In the genomic region with DNA sequence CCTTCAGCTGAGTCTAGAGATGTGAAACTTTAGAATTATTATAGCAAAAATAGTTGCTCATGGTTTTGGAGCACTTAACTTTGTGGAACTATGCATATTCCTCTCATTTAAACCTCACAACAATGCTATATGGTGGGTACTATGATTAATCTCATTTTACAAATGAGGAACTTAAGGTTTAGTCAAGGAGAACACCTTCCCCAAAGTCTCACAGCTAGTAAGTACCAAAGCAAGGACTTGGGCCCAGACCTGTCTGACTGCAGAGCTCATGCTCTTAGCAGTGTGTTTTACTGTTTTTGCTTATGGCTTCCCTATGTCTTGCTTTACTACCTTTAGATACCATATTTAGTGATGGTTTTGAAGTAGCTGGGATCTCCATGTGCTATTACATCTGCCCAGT, we compare ENCODE assay signal across 1 cellular context.
TF ChIP-seq lines count a peak whose summit lies in the region.

No MANE protein-coding gene starts in this region.

TF ChIP-seq in GM12878, 131 proteins besides CTCF, POLR2A, EP300 and RAD21:
- TF ChIP-seq, protein P1, sequence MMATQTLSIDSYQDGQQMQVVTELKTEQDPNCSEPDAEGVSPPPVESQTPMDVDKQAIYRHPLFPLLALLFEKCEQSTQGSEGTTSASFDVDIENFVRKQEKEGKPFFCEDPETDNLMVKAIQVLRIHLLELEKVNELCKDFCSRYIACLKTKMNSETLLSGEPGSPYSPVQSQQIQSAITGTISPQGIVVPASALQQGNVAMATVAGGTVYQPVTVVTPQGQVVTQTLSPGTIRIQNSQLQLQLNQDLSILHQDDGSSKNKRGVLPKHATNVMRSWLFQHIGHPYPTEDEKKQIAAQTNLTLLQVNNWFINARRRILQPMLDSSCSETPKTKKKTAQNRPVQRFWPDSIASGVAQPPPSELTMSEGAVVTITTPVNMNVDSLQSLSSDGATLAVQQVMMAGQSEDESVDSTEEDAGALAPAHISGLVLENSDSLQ (IDR thresholded peaks at IDR 0.05): no peak
- TF ChIP-seq SP1 (IDR thresholded peaks at IDR 0.05; ENCODE audit: low read depth, low read length): no peak
- TF ChIP-seq SUPT20H (IDR thresholded peaks at IDR 0.05; ENCODE audit: borderline replicate concordance, control insufficient read depth, low read depth, low read length): no peak
- no peak for TF ChIP-seq ZNF217 (IDR thresholded peaks at IDR 0.05)
- TF ChIP-seq SMC3 (IDR thresholded peaks at IDR 0.05; ENCODE audit: borderline replicate concordance, low read length): no peak
- no peak for TF ChIP-seq YY1 (IDR thresholded peaks at IDR 0.05; ENCODE audit: low read depth, low read length)
- TF ChIP-seq, protein P2, sequence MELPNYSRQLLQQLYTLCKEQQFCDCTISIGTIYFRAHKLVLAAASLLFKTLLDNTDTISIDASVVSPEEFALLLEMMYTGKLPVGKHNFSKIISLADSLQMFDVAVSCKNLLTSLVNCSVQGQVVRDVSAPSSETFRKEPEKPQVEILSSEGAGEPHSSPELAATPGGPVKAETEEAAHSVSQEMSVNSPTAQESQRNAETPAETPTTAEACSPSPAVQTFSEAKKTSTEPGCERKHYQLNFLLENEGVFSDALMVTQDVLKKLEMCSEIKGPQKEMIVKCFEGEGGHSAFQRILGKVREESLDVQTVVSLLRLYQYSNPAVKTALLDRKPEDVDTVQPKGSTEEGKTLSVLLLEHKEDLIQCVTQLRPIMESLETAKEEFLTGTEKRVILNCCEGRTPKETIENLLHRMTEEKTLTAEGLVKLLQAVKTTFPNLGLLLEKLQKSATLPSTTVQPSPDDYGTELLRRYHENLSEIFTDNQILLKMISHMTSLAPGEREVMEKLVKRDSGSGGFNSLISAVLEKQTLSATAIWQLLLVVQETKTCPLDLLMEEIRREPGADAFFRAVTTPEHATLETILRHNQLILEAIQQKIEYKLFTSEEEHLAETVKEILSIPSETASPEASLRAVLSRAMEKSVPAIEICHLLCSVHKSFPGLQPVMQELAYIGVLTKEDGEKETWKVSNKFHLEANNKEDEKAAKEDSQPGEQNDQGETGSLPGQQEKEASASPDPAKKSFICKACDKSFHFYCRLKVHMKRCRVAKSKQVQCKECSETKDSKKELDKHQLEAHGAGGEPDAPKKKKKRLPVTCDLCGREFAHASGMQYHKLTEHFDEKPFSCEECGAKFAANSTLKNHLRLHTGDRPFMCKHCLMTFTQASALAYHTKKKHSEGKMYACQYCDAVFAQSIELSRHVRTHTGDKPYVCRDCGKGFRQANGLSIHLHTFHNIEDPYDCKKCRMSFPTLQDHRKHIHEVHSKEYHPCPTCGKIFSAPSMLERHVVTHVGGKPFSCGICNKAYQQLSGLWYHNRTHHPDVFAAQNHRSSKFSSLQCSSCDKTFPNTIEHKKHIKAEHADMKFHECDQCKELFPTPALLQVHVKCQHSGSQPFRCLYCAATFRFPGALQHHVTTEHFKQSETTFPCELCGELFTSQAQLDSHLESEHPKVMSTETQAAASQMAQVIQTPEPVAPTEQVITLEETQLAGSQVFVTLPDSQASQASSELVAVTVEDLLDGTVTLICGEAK (IDR thresholded peaks at IDR 0.05; ENCODE audit: borderline replicate concordance): no peak
- TF ChIP-seq, protein P3, sequence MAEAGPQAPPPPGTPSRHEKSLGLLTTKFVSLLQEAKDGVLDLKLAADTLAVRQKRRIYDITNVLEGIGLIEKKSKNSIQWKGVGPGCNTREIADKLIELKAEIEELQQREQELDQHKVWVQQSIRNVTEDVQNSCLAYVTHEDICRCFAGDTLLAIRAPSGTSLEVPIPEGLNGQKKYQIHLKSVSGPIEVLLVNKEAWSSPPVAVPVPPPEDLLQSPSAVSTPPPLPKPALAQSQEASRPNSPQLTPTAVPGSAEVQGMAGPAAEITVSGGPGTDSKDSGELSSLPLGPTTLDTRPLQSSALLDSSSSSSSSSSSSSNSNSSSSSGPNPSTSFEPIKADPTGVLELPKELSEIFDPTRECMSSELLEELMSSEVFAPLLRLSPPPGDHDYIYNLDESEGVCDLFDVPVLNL (IDR thresholded peaks at IDR 0.05; ENCODE audit: low read depth, low read length): no peak
- TF ChIP-seq KLF5 (IDR thresholded peaks at IDR 0.05; ENCODE audit: partially characterized antibody): no peak
- no peak for TF ChIP-seq RCOR1 (conservative IDR thresholded peaks at IDR 0.05; ENCODE audit: low read depth, low read length)
- TF ChIP-seq, protein P4, sequence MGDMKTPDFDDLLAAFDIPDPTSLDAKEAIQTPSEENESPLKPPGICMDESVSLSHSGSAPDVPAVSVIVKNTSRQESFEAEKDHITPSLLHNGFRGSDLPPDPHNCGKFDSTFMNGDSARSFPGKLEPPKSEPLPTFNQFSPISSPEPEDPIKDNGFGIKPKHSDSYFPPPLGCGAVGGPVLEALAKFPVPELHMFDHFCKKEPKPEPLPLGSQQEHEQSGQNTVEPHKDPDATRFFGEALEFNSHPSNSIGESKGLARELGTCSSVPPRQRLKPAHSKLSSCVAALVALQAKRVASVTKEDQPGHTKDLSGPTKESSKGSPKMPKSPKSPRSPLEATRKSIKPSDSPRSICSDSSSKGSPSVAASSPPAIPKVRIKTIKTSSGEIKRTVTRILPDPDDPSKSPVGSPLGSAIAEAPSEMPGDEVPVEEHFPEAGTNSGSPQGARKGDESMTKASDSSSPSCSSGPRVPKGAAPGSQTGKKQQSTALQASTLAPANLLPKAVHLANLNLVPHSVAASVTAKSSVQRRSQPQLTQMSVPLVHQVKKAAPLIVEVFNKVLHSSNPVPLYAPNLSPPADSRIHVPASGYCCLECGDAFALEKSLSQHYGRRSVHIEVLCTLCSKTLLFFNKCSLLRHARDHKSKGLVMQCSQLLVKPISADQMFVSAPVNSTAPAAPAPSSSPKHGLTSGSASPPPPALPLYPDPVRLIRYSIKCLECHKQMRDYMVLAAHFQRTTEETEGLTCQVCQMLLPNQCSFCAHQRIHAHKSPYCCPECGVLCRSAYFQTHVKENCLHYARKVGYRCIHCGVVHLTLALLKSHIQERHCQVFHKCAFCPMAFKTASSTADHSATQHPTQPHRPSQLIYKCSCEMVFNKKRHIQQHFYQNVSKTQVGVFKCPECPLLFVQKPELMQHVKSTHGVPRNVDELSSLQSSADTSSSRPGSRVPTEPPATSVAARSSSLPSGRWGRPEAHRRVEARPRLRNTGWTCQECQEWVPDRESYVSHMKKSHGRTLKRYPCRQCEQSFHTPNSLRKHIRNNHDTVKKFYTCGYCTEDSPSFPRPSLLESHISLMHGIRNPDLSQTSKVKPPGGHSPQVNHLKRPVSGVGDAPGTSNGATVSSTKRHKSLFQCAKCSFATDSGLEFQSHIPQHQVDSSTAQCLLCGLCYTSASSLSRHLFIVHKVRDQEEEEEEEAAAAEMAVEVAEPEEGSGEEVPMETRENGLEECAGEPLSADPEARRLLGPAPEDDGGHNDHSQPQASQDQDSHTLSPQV (IDR thresholded peaks at IDR 0.05): no peak
- no peak for TF ChIP-seq EED (IDR thresholded peaks at IDR 0.05; ENCODE audit: low read depth)
- TF ChIP-seq, protein P5, sequence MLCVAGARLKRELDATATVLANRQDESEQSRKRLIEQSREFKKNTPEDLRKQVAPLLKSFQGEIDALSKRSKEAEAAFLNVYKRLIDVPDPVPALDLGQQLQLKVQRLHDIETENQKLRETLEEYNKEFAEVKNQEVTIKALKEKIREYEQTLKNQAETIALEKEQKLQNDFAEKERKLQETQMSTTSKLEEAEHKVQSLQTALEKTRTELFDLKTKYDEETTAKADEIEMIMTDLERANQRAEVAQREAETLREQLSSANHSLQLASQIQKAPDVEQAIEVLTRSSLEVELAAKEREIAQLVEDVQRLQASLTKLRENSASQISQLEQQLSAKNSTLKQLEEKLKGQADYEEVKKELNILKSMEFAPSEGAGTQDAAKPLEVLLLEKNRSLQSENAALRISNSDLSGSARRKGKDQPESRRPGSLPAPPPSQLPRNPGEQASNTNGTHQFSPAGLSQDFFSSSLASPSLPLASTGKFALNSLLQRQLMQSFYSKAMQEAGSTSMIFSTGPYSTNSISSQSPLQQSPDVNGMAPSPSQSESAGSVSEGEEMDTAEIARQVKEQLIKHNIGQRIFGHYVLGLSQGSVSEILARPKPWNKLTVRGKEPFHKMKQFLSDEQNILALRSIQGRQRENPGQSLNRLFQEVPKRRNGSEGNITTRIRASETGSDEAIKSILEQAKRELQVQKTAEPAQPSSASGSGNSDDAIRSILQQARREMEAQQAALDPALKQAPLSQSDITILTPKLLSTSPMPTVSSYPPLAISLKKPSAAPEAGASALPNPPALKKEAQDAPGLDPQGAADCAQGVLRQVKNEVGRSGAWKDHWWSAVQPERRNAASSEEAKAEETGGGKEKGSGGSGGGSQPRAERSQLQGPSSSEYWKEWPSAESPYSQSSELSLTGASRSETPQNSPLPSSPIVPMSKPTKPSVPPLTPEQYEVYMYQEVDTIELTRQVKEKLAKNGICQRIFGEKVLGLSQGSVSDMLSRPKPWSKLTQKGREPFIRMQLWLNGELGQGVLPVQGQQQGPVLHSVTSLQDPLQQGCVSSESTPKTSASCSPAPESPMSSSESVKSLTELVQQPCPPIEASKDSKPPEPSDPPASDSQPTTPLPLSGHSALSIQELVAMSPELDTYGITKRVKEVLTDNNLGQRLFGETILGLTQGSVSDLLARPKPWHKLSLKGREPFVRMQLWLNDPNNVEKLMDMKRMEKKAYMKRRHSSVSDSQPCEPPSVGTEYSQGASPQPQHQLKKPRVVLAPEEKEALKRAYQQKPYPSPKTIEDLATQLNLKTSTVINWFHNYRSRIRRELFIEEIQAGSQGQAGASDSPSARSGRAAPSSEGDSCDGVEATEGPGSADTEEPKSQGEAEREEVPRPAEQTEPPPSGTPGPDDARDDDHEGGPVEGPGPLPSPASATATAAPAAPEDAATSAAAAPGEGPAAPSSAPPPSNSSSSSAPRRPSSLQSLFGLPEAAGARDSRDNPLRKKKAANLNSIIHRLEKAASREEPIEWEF (IDR thresholded peaks at IDR 0.05; ENCODE audit: insufficient replicate concordance, low read depth, low read length): no peak
- TF ChIP-seq CHD2 (IDR thresholded peaks at IDR 0.05; ENCODE audit: borderline replicate concordance, low read depth, low read length): no peak
- no peak for TF ChIP-seq NFXL1 (IDR thresholded peaks at IDR 0.05; ENCODE audit: borderline replicate concordance)
- no peak for TF ChIP-seq RFX5 (IDR thresholded peaks at IDR 0.05; ENCODE audit: low read depth, low read length)
- TF ChIP-seq NBN (IDR thresholded peaks at IDR 0.05): no peak
- no peak for TF ChIP-seq MTA3 (IDR thresholded peaks at IDR 0.05; ENCODE audit: borderline replicate concordance, low read length)
